ENCODE assay signal across 11 cellular contexts in the genomic region with DNA sequence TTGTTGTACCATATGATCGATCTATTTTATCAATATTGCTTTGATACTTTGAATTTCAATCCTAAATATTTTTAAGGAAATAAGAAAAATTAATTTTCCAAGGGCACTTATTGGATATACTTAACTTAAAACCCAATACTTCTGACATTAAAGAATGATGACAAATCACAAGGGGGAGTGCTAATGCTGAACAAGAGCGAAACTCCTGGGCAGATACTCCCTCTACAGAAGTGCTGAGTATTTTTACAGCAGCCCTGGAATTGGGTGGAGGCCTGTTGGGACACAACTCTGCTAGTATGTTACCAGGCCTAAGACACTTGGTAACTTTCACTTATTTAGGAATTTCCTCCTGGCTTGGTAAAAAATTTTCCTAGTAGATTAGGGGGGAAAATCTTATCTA. TPM values are rescaled to one million over a fixed set of nuclear protein-coding genes. Genes with fewer than 3 reads are reported as not detected.
DNase-seq lines count a peak whose midpoint lies in the region; ATAC-seq, FAIRE-seq and TF ChIP-seq lines count a peak whose summit lies in the region.
"Had no signal": no experiment of that assay in that cellular context is flagged by ENCODE, and none has a peak within 500 bp of the region (broad histone marks: within the 10 kb centered on the region; RNA-seq: fewer than 3 reads in every experiment).

No MANE protein-coding gene starts in this region.

- H3K9me3 Mint-ChIP-seq in stimulated activated naive CD8-positive, alpha-beta T cell treated with anti-CD3 and anti-CD28 coated beads, Interleukin-15, amount 100 ng/mL, for 72 hours, result peaks cover 9 to 12% of the 10 kb centered on the region in 2 donors

- H3K4me2 ChIP-seq in OCI-LY7 (ENCODE audit: low read length), result no peak overlapping the region

- H3K4me3 Mint-ChIP-seq in stimulated activated naive CD8-positive, alpha-beta T cell treated with anti-CD3 and anti-CD28 coated beads, Interleukin-15, amount 100 ng/mL, for 72 hours, result no peak overlapping the region

- peaks cover 5% of the 10 kb centered on the region; the same call in 1 of the 2 replicates for H3K9me3 ChIP-seq in OCI-LY7 (ENCODE audit: low read length)

- CTCF ChIA-PET in OCI-LY7 (lab: Charles Lee; ENCODE audit: unreplicated experiment), result no interaction called here

- H3K4me3 ChIP-seq in OCI-LY7 (ENCODE audit: low read depth, low read length, poor library complexity, severe bottlenecking) (no peak overlapping the region), epithelial cell of proximal tubule (ENCODE audit: low read depth, low read length) (no peak overlapping the region)

- TF ChIP-seq CTCF in OCI-LY7 (conservative IDR thresholded peaks at IDR 0.05; ENCODE audit: low read length), result peak; percentile 43; the same call in 1 of the 2 replicates
- peak; percentile 12 for TF ChIP-seq CTCF in epithelial cell of proximal tubule (conservative IDR thresholded peaks at IDR 0.05; ENCODE audit: low read depth, low read length)

- peak overlapping the region in 1 of 2 donors; percentile 3 for H3K27ac Mint-ChIP-seq in stimulated activated naive CD8-positive, alpha-beta T cell treated with anti-CD3 and anti-CD28 coated beads, Interleukin-15, amount 100 ng/mL, for 72 hours

- no peaks in the 10 kb centered on the region for H4K20me1 ChIP-seq in OCI-LY7 (ENCODE audit: insufficient read depth, low read length)

- H3K4me1 ChIP-seq in OCI-LY7 (ENCODE audit: insufficient read depth, low read length, poor library complexity, severe bottlenecking), result no peaks in the 10 kb centered on the region

- peaks cover 81% of the 10 kb centered on the region for H3K36me3 ChIP-seq in OCI-LY7 (ENCODE audit: insufficient read depth, low read length)

- H2AFZ ChIP-seq in OCI-LY7 (ENCODE audit: low read length), result no peak overlapping the region

- POLR2A ChIA-PET in OCI-LY7 (lab: Charles Lee), result no interaction called here

- DNase-seq in OCI-LY7 (ENCODE audit: low spot score), result no peak
- no peak for DNase-seq in epithelial cell of proximal tubule (ENCODE audit: low read depth)
- peak; percentile 24 for DNase-seq in non-pigmented ciliary epithelial cell (ENCODE audit: low read depth)
- no peak for DNase-seq in T-helper 2 cell
- no peak for DNase-seq in stimulated activated naive CD8-positive, alpha-beta T cell treated with anti-CD3 and anti-CD28 coated beads, Interleukin-15, amount 100 ng/mL, for 72 hours
- no peak for DNase-seq in GF-D8 (lab: John Stamatoyannopoulos, UW)
- DNase-seq: amygdala, SHP77 treated with DMSO at 0.1 percent for 48 hours had no signal

- H3K27me3 Mint-ChIP-seq in stimulated activated naive CD8-positive, alpha-beta T cell treated with anti-CD3 and anti-CD28 coated beads, Interleukin-15, amount 100 ng/mL, for 72 hours, result no peaks in the 10 kb centered on the region

- ATAC-seq in stimulated activated naive CD8-positive, alpha-beta T cell treated with anti-CD3 and anti-CD28 coated beads, Interleukin-15, amount 100 ng/mL, for 72 hours, result no peak
- ATAC-seq in GM19328 (IDR thresholded peaks at IDR 0.05; ENCODE audit: unreplicated experiment), result no peak

- no TSS peak for BruUV-seq in OCI-LY7 (replicated peaks; lab: Mats Ljungman, UMichigan)

- no peaks in the 10 kb centered on the region for H3K79me2 ChIP-seq in OCI-LY7 (ENCODE audit: insufficient read depth, low read depth, low read length)

- H3K9me2 ChIP-seq in OCI-LY7 (ENCODE audit: insufficient read depth, low read length), result no peaks in the 10 kb centered on the region

- H3K4me1 Mint-ChIP-seq in stimulated activated naive CD8-positive, alpha-beta T cell treated with anti-CD3 and anti-CD28 coated beads, Interleukin-15, amount 100 ng/mL, for 72 hours, result peaks cover 9% of the 10 kb centered on the region

- intact Hi-C loops in OCI-LY7 (cut with micrococcal nuclease; ENCODE audit: unreplicated experiment), result loop anchor here (5.0 kb wide), 1 partner anchor 181 kb away; no protein-coding TSS in a partner anchor

- peak; percentile 88 for FAIRE-seq in G401.6 (lab: Jason Lieb, UNC)

- H3K27ac ChIP-seq in OCI-LY7 (ENCODE audit: low read depth, low read length, poor library complexity, severe bottlenecking), result no peak overlapping the region
- H3K27ac ChIP-seq: HL-60 had no signal

RNA-seq across cellular contexts. Expression of a gene that starts 46.2 kb away (rescaled TPM):
- 15.9 and 25.5 TPM in 2 replicates for total RNA-seq in OCI-LY7 (2014; rRNA removed; shearing (Covaris generic))
- total RNA-seq in OCI-LY7 (2022) (30.0 and 34.6 TPM in 2 replicates), epithelial cell of proximal tubule (11.4 and 26.9 TPM in 2 replicates)

RNA-seq across cellular contexts. Expression of a gene that starts 49.6 kb away (rescaled TPM):
- total RNA-seq in OCI-LY7 (2014; rRNA removed; shearing (Covaris generic)), result 26.6 and 34.9 TPM in 2 replicates
- total RNA-seq in OCI-LY7 (2022) (51.9 and 58.0 TPM in 2 replicates), epithelial cell of proximal tubule (173 and 207 TPM in 2 replicates)
